20 cellular contexts compared by ENCODE assay signal in the genomic region with DNA sequence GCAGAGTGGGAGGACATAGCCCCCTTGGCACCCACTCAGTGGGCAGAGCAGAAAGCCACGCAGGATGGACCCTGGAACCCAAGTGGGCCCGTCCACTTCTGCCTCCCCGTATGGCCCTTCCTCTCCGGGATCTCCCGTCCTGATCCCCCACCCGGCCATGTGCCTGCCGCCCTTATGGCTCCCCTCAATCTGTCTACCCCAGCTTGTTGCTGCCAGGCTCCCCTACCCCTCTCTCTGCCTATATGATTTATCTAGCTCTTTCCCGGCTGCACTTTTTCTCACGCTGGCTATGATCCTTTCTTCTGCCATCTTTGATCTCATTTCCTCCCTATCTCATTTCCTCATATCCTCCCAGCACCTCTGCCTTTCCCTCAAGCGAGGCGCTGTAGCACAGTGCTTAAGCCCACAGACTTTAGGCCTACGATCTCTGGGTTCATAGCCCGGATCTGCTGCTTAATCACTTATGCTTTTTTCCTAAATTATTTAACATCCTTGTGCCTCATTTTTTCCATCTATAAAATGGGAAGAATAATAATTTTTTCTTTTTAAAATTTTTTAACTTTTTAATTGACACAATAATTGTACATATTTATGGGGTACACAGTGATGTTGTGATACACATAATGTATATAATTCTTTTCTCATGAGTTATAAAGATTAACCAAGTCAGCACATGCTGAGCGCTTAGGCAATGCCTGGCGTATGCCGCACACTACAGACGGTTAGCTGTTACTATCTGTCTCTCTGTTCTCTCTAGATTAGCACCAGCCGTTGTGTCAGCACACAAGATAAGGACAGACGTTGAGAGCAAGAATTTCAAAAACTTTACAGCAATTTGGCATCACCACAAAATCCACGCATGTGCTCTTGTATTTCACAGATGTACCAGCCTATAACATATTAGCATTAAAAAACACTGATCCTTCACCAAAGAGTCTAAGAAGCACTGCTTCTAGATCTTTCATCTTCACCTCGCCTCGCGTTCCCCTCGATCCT. TPM values are rescaled to one million over a fixed set of nuclear protein-coding genes. Genes with fewer than 3 reads are reported as not detected.
DNase-seq lines count a peak whose midpoint lies in the region; ATAC-seq and TF ChIP-seq lines count a peak whose summit lies in the region.
"Had no signal": no experiment of that assay in that cellular context is flagged by ENCODE, and none has a peak within 500 bp of the region (broad histone marks: within the 10 kb centered on the region; RNA-seq: fewer than 3 reads in every experiment).

No MANE protein-coding gene starts in this region.

- no peak overlapping the region for H3K27ac Mint-ChIP-seq in activated CD4-positive, alpha-beta T cell treated with anti-CD3 and anti-CD28 coated beads for 36 hours
- peak overlapping the region; percentile 47 for H3K27ac Mint-ChIP-seq in T-helper 17 cell

- H3K36me3 Mint-ChIP-seq in activated CD4-positive, alpha-beta T cell treated with anti-CD3 and anti-CD28 coated beads for 36 hours (ENCODE audit: low read depth): peaks cover 7% of the 10 kb centered on the region
- H3K36me3 Mint-ChIP-seq in T-helper 17 cell (ENCODE audit: low read depth): peaks cover 14% of the 10 kb centered on the region
- H3K36me3 Mint-ChIP-seq: CD4-positive, alpha-beta memory T cell had no signal

- TF ChIP-seq POLR2A in sigmoid colon (IDR thresholded peaks at IDR 0.05): no peak

- DNase-seq in activated CD4-positive, alpha-beta T cell treated with anti-CD3 and anti-CD28 coated beads for 36 hours: peak; percentile 55
- DNase-seq in activated CD4-positive, alpha-beta T cell treated with anti-CD3 and anti-CD28 coated beads for 48 hours: no peak
- DNase-seq in T-helper 17 cell: no peak
- DNase-seq in fibroblast of villous mesenchyme (ENCODE audit: low read depth): peak; percentile 82
- no peak for DNase-seq in sigmoid colon
- no peak for DNase-seq in anterior cingulate cortex (lab: John Stamatoyannopoulos, UW)
- no peak for DNase-seq in NCI-H2171 treated with DMSO at 0.1 percent for 48 hours (lab: John Stamatoyannopoulos, UW)
- no peak for DNase-seq in BE2C
- DNase-seq: 8988T, head of caudate nucleus, left cardiac atrium, NCI-H1105 treated with DMSO at 0.1 percent for 48 hours, NCI-H2227 treated with DMSO at 0.1 percent for 48 hours, spleen had no signal

- ATAC-seq in activated CD4-positive, alpha-beta T cell treated with anti-CD3 and anti-CD28 coated beads for 36 hours: peak; percentile 60
- peak; percentile 55 for ATAC-seq in T-helper 17 cell
- ATAC-seq: GM12878, HepG2 had no signal

- H3K4me1 ChIP-seq in sigmoid colon (peaks cover 0 to 76% (median 74%) of the 10 kb centered on the region in 4 donors), BE2C (peaks cover 64% of the 10 kb centered on the region)

- H3K4me3 ChIP-seq in fibroblast of villous mesenchyme (ENCODE audit: low read depth, low read length): no peak overlapping the region
- H3K4me3 ChIP-seq in sigmoid colon: no peak overlapping the region
- no peak overlapping the region for H3K4me3 ChIP-seq in BE2C (ENCODE audit: low read depth, low read length)
- H3K4me3 ChIP-seq: GM12878, SJCRH30, spleen had no signal

- peak overlapping the region; percentile 26 for H3K4me3 Mint-ChIP-seq in activated CD4-positive, alpha-beta T cell treated with anti-CD3 and anti-CD28 coated beads for 36 hours
- no peak overlapping the region for H3K4me3 Mint-ChIP-seq in T-helper 17 cell

- H3K4me1 Mint-ChIP-seq in activated CD4-positive, alpha-beta T cell treated with anti-CD3 and anti-CD28 coated beads for 36 hours: peaks cover 21% of the 10 kb centered on the region
- H3K4me1 Mint-ChIP-seq in T-helper 17 cell: peaks cover 29% of the 10 kb centered on the region

- no peaks in the 10 kb centered on the region for H3K9me3 ChIP-seq in T-helper 17 cell (ENCODE audit: control insufficient read depth, low read length, poor library complexity, severe bottlenecking)
- H3K9me3 ChIP-seq in sigmoid colon: no peaks in the 10 kb centered on the region
- H3K9me3 ChIP-seq in BE2C: no peaks in the 10 kb centered on the region
- H3K9me3 ChIP-seq: SJCRH30, spleen had no signal

- H3K27me3 Mint-ChIP-seq in activated CD4-positive, alpha-beta T cell treated with anti-CD3 and anti-CD28 coated beads for 36 hours: peaks cover 35% of the 10 kb centered on the region
- peaks cover 31% of the 10 kb centered on the region for H3K27me3 Mint-ChIP-seq in T-helper 17 cell

- H3K27ac ChIP-seq in sigmoid colon: peak overlapping the region in 3 of 4 donors; percentile 90 to 97 (median 94)
- H3K27ac ChIP-seq: epithelial cell of prostate, SJCRH30, VCaP had no signal

- no peak for TF ChIP-seq EP300 in sigmoid colon (IDR thresholded peaks at IDR 0.05)

- H3K27me3 ChIP-seq in sigmoid colon (no peaks in the 10 kb centered on the region), BE2C (no peaks in the 10 kb centered on the region)
- H3K27me3 ChIP-seq: SJCRH30 had no signal

- POLR2A ChIA-PET in activated CD4-positive, alpha-beta T cell treated with anti-CD3 and anti-CD28 coated beads for 36 hours (lab: Charles Lee): no interaction called here

- intact Hi-C loops in activated CD4-positive, alpha-beta T cell treated with anti-CD3 and anti-CD28 coated beads for 36 hours (cut with DNase I, micrococcal nuclease): no loop called here
- intact Hi-C loops in sigmoid colon (cut with DNase I): loop anchor here (10.0 kb wide), 1 partner anchor 585 kb away; the partner anchor contains the start of gene ZNF775

- CTCF ChIA-PET in activated CD4-positive, alpha-beta T cell treated with anti-CD3 and anti-CD28 coated beads for 36 hours (lab: Charles Lee): interaction anchor here (0.6 to 1.5 kb wide), 7 partner anchors 9 to 128 kb away, joined by 3 to 12 read pairs (median 4); no protein-coding TSS in a partner anchor

- H3K36me3 ChIP-seq in sigmoid colon (peaks cover 0 to 8% (median 0%) of the 10 kb centered on the region in 4 donors), BE2C (peaks cover 23% of the 10 kb centered on the region)
- H3K36me3 ChIP-seq: SJCRH30, spleen had no signal

- WGBS in sigmoid colon, 2 donors: 64 to 81% methylated on average over 24 of the region's 24 CpGs

- no peak for TF ChIP-seq CTCF in fibroblast of villous mesenchyme (IDR thresholded peaks at IDR 0.05; ENCODE audit: insufficient read depth, low read depth, low read length)
- TF ChIP-seq CTCF in sigmoid colon (IDR thresholded peaks at IDR 0.05): no peak
- no peak for TF ChIP-seq CTCF in BE2C (IDR thresholded peaks at IDR 0.05; ENCODE audit: low read depth, low read length)

- no peaks in the 10 kb centered on the region for H3K9me3 Mint-ChIP-seq in activated CD4-positive, alpha-beta T cell treated with anti-CD3 and anti-CD28 coated beads for 36 hours (ENCODE audit: low read depth)
- H3K9me3 Mint-ChIP-seq: CD4-positive, alpha-beta memory T cell had no signal

RNA-seq across cellular contexts. Expression of gene KCNH2, which starts 18.1 kb away (rescaled TPM):
- total RNA-seq in activated CD4-positive, alpha-beta T cell treated with anti-CD3 and anti-CD28 coated beads for 36 hours: under 1 TPM; 0.48 to 0.54 TPM
- total RNA-seq in T-helper 17 cell (1 to 10 TPM; 2.2 to 5.6 TPM), fibroblast of villous mesenchyme (0.64 and 2.6 TPM in 2 replicates), sigmoid colon (100 to 1,000 TPM in 1 of 4 donors, 10 to 100 TPM in 3; 40.6 to 107 (median 85.2) TPM)
- 1 to 10 TPM in 2 of 3 donors, under 1 TPM in 1; 0.46 to 7.3 (median 1.2) TPM for polyA plus RNA-seq in sigmoid colon
- 637 TPM for polyA plus RNA-seq in BE2C (2012; ENCODE audit: insufficient read depth, insufficient read length, low read depth)

RNA-seq across cellular contexts. Expression of gene NOS3, which starts 30.8 kb away (rescaled TPM):
- 10 to 100 TPM in 1 of 2 experiments, 1 to 10 TPM in 1; 9.3 to 11.1 TPM for total RNA-seq in activated CD4-positive, alpha-beta T cell treated with anti-CD3 and anti-CD28 coated beads for 36 hours
- total RNA-seq in T-helper 17 cell: 1 to 10 TPM; 9.4 to 9.6 TPM
- total RNA-seq in fibroblast of villous mesenchyme: 1.3 and 3.5 TPM in 2 replicates
- 1 to 10 TPM; 1.3 to 7.2 (median 2.9) TPM for total RNA-seq in sigmoid colon
- polyA plus RNA-seq in sigmoid colon: 1 to 10 TPM in 2 of 3 donors, under 1 TPM in 1; 0.23 to 6.1 (median 1.2) TPM
- 19.0 TPM for polyA plus RNA-seq in BE2C (2012; ENCODE audit: insufficient read depth, insufficient read length, low read depth)

Comparison
In these comparisons a context has a peak if more than half of its experiments do, and no peak if none do; other contexts are left out.
1. DNase-seq: peak in activated CD4-positive, alpha-beta T cell treated with anti-CD3 and anti-CD28 coated beads for 36 hours (single experiment) and fibroblast of villous mesenchyme (single experiment); none in activated CD4-positive, alpha-beta T cell treated with anti-CD3 and anti-CD28 coated beads for 48 hours (single experiment), T-helper 17 cell (0 of 3), sigmoid colon (single experiment), anterior cingulate cortex (0 of 58), NCI-H2171 treated with DMSO at 0.1 percent for 48 hours (single experiment) and BE2C (single experiment).
2. RNA of gene KCNH2, which starts 18.1 kb away (total RNA-seq): 40.6 to 107 TPM in sigmoid colon; 2.2 to 5.6 TPM in T-helper 17 cell, 0.64 to 2.6 TPM in fibroblast of villous mesenchyme and 0.48 to 0.54 TPM in activated CD4-positive, alpha-beta T cell treated with anti-CD3 and anti-CD28 coated beads for 36 hours; every median in the first group is over 4 times any median in the second.